ENCODE assay signal across 1 cellular context in genomic region chr10:103888113-103888841, GRCh38.
TF ChIP-seq lines count a peak whose summit lies in the region.

No MANE protein-coding gene starts in this region.

TF ChIP-seq in SK-N-SH, 30 proteins besides CTCF, POLR2A, EP300 and RAD21 (continued from another document):
- TF ChIP-seq REST (IDR thresholded peaks at IDR 0.05; ENCODE audit: low read depth, low read length) (no peak), SMC3 (IDR thresholded peaks at IDR 0.05; ENCODE audit: low read depth, low read length) (peak; percentile 62), RXRA (IDR thresholded peaks at IDR 0.05; ENCODE audit: borderline replicate concordance, low read depth) (no peak), IRF3 (IDR thresholded peaks at IDR 0.05; ENCODE audit: low read depth, low read length) (no peak), MAX (IDR thresholded peaks at IDR 0.05; ENCODE audit: low read depth) (no peak), POLR2AphosphoS5 (IDR thresholded peaks at IDR 0.05; ENCODE audit: low read depth, low read length) (no peak), TAF1 (IDR thresholded peaks at IDR 0.05; ENCODE audit: borderline replicate concordance, low read depth, low read length) (no peak), YY1 (IDR thresholded peaks at IDR 0.05; ENCODE audit: low read depth) (no peak), FOSL2 (IDR thresholded peaks at IDR 0.05; ENCODE audit: borderline replicate concordance, low read depth) (peak; percentile 53; the same call in 1 of the 2 replicates)
